8 cellular contexts compared by ENCODE assay signal in the genomic region with DNA sequence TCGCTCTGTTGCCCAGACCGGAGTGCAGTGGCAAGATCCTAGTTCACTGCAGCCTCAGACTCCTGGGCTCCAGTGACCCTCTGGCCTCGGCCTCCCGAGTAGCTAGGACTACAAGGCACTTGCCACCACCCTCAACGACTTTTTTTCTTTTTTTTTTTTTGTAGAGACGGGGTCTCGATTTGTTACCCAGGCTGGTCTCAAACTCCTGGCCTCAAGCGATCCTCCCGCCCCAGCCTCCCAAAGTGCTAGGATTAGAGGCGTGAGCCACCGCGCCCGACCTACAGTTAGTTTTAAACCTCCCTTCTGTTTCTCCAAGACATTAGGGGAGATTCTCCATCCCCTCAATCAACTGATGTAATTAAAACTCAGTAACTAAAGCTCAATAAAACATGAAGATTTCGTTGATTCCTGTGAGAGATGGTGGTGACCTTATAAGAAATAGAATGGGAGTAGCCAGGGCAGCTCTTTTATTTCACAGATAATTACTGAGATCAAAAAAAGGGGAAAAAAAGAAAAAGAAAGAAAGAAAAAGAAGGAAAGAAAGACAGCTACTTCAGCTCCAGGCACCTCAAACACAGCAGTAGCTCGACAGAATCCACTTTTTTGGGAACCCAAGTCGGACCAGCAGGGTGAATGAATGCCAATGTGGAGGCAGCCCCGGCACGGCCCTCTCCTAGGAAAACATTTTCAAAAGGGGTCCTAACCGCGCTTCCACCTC. TPM values are rescaled to one million over a fixed set of nuclear protein-coding genes. Genes with fewer than 3 reads are reported as not detected.
DNase-seq lines count a peak whose midpoint lies in the region; ATAC-seq and TF ChIP-seq lines count a peak whose summit lies in the region.

No MANE protein-coding gene starts in this region.

- H3K36me3 Mint-ChIP-seq in activated T-helper 17 cell treated with anti-CD3 and anti-CD28 coated beads, Interleukin-2, amount 50 U/mL, for 72 hours (ENCODE audit: low read depth) = peaks cover 71% of the 10 kb centered on the region
- H3K36me3 Mint-ChIP-seq in stimulated activated effector memory CD8-positive, alpha-beta T cell treated with anti-CD3 and anti-CD28 coated beads, Interleukin-12 subunit alpha, Interleukin-12 subunit beta, amount 100 ng/mL, for 72 hours = peaks cover 83% of the 10 kb centered on the region

- H3K4me1 Mint-ChIP-seq in activated T-helper 17 cell treated with anti-CD3 and anti-CD28 coated beads, Interleukin-2, amount 50 U/mL, for 72 hours = peaks cover 18% of the 10 kb centered on the region
- H3K4me1 Mint-ChIP-seq in stimulated activated effector memory CD8-positive, alpha-beta T cell treated with anti-CD3 and anti-CD28 coated beads, Interleukin-12 subunit alpha, Interleukin-12 subunit beta, amount 100 ng/mL, for 72 hours = peaks cover 61% of the 10 kb centered on the region

- H3K9me3 Mint-ChIP-seq in activated T-helper 17 cell treated with anti-CD3 and anti-CD28 coated beads, Interleukin-2, amount 50 U/mL, for 72 hours = no peaks in the 10 kb centered on the region
- H3K9me3 Mint-ChIP-seq in stimulated activated effector memory CD8-positive, alpha-beta T cell treated with anti-CD3 and anti-CD28 coated beads, Interleukin-12 subunit alpha, Interleukin-12 subunit beta, amount 100 ng/mL, for 72 hours = no peaks in the 10 kb centered on the region

- peak overlapping the region; percentile 92 for H3K4me3 ChIP-seq in HL-60 (replicated peaks; ENCODE audit: insufficient read depth, low read length)
- peak overlapping the region; percentile 98 for H3K4me3 ChIP-seq in iPS-15b (ENCODE audit: low read depth, low read length)

- H3K27ac Mint-ChIP-seq in activated T-helper 17 cell treated with anti-CD3 and anti-CD28 coated beads, Interleukin-2, amount 50 U/mL, for 72 hours = peak overlapping the region; percentile 94
- peak overlapping the region; percentile 100 for H3K27ac Mint-ChIP-seq in stimulated activated effector memory CD8-positive, alpha-beta T cell treated with anti-CD3 and anti-CD28 coated beads, Interleukin-12 subunit alpha, Interleukin-12 subunit beta, amount 100 ng/mL, for 72 hours

- no peaks in the 10 kb centered on the region for H3K27me3 Mint-ChIP-seq in activated T-helper 17 cell treated with anti-CD3 and anti-CD28 coated beads, Interleukin-2, amount 50 U/mL, for 72 hours

- peaks cover 7% of the 10 kb centered on the region for H3K4me1 ChIP-seq in iPS-15b (ENCODE audit: control insufficient read depth, insufficient read depth, low read length)

- H3K9ac ChIP-seq in iPS-15b (ENCODE audit: low read depth, low read length) = peak overlapping the region; percentile 88

- H3K27me3 ChIP-seq in HL-60 (ENCODE audit: insufficient read depth, poor library complexity, severe bottlenecking) (no peaks in the 10 kb centered on the region), iPS-15b (ENCODE audit: control insufficient read depth, insufficient read depth, low read length) (no peaks in the 10 kb centered on the region)

- peaks cover 8% of the 10 kb centered on the region for H3K36me3 ChIP-seq in iPS-15b (ENCODE audit: control insufficient read depth, insufficient read depth, low read length)

- TF ChIP-seq CTCF in HL-60 (IDR thresholded peaks at IDR 0.05; ENCODE audit: insufficient read depth, low read length) = no peak

- peak overlapping the region; percentile 91 for H3K4me3 Mint-ChIP-seq in activated T-helper 17 cell treated with anti-CD3 and anti-CD28 coated beads, Interleukin-2, amount 50 U/mL, for 72 hours
- peak overlapping the region; percentile 100 for H3K4me3 Mint-ChIP-seq in stimulated activated effector memory CD8-positive, alpha-beta T cell treated with anti-CD3 and anti-CD28 coated beads, Interleukin-12 subunit alpha, Interleukin-12 subunit beta, amount 100 ng/mL, for 72 hours

- no peaks in the 10 kb centered on the region for H3K9me3 ChIP-seq in iPS-15b (ENCODE audit: control insufficient read depth, insufficient read depth, low read length)

- DNase-seq in HL-60 (ENCODE audit: low read depth in 1 of 2, low spot score in 1 of 2) = no peak
- DNase-seq in stimulated activated effector memory CD8-positive, alpha-beta T cell treated with anti-CD3 and anti-CD28 coated beads, Interleukin-12 subunit alpha, Interleukin-12 subunit beta, amount 100 ng/mL, for 72 hours (ENCODE audit: low spot score in 2 of 2) = no peak
- no peak for DNase-seq in activated effector memory CD4-positive, alpha-beta T cell treated with Interleukin-2 at 50 U/mL for 16 hours
- DNase-seq in activated CD4-positive, CD25-positive, alpha-beta regulatory T cell treated with anti-CD3 and anti-CD28 coated beads, Interleukin-2, amount 50 U/mL, for 72 hours = no peak
- DNase-seq in ecto neural progenitor cell (ENCODE audit: low spot score) = no peak
- no peak for DNase-seq in amygdala (lab: John Stamatoyannopoulos, UW)

- H3K27ac ChIP-seq in HL-60 (replicated peaks) = peak overlapping the region; percentile 73

- ATAC-seq in activated T-helper 17 cell treated with anti-CD3 and anti-CD28 coated beads, Interleukin-2, amount 50 U/mL, for 72 hours (replicated peaks) = no peak
- no peak for ATAC-seq in stimulated activated effector memory CD8-positive, alpha-beta T cell treated with anti-CD3 and anti-CD28 coated beads, Interleukin-12 subunit alpha, Interleukin-12 subunit beta, amount 100 ng/mL, for 72 hours

RNA-seq across cellular contexts. Expression of gene GON4L, which starts 0.6 kb away (rescaled TPM):
- 10 to 100 TPM; 62.7 to 65.0 TPM for total RNA-seq in activated T-helper 17 cell treated with anti-CD3 and anti-CD28 coated beads, Interleukin-2, amount 50 U/mL, for 72 hours

RNA-seq across cellular contexts. Expression of gene SYT11, which starts 3.0 kb away (rescaled TPM):
- 10 to 100 TPM; 36.7 to 61.9 TPM for total RNA-seq in activated T-helper 17 cell treated with anti-CD3 and anti-CD28 coated beads, Interleukin-2, amount 50 U/mL, for 72 hours

RNA-seq across cellular contexts. Expression of gene RIT1, which starts 54.7 kb away (rescaled TPM):
- 10 to 100 TPM; 28.1 to 79.8 TPM for total RNA-seq in activated T-helper 17 cell treated with anti-CD3 and anti-CD28 coated beads, Interleukin-2, amount 50 U/mL, for 72 hours
